9 cellular contexts compared by ENCODE assay signal in the genomic region with DNA sequence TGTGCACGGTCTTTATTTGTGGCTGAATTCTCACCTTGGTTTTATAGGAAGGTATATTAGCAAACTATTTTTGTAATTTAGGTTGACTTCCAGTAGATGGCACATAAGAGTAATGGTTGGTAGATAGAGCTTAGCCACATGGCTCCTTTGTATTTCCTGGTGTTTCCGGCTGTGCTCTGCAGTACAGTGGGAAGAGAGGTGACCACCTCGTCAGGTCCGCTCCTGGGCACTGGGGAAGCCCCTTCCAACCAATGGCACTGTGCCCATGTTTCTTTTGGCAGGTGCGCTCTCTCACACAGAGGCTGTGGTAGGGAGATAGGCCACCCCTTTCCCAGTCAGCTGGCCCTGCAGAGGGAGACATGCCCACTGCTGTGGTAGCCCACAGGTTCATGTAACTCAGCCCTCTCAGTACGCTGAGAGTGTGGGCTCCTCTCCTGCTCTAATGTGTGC.
A peak's percentile ranks its signal among the peaks of the same experiment; 100 is the strongest.
DNase-seq lines count a peak whose midpoint lies in the region; ATAC-seq and TF ChIP-seq lines count a peak whose summit lies in the region.
"Had no signal": no experiment of that assay in that cellular context is flagged by ENCODE, and none has a peak within 500 bp of the region (broad histone marks: within the 10 kb centered on the region; RNA-seq: fewer than 3 reads in every experiment).

No MANE protein-coding gene starts in this region.

- H3K27me3 Mint-ChIP-seq in natural killer cell (ENCODE audit: low read depth in 2 of 2) (peaks cover 0 to 7% of the 10 kb centered on the region in 2 donors), type B pancreatic cell (peaks cover 8% of the 10 kb centered on the region)
- H3K27me3 Mint-ChIP-seq in natural killer cell treated with Interleukin-12 subunit alpha and Interleukin-12 subunit beta and Interleukin-15 and Interleukin-18, amount 100 ng/mL, for 72 hours, result no peaks in the 10 kb centered on the region
- no peaks in the 10 kb centered on the region for H3K27me3 Mint-ChIP-seq in effector memory CD8-positive, alpha-beta T cell

- peak in 1 of 3 donors; percentile 87 for ATAC-seq in natural killer cell
- no peak for ATAC-seq in natural killer cell treated with Interleukin-12 subunit alpha and Interleukin-12 subunit beta and Interleukin-15 and Interleukin-18, amount 100 ng/mL, for 72 hours
- peak; percentile 79 for ATAC-seq in effector memory CD8-positive, alpha-beta T cell (replicated peaks)
- ATAC-seq in GM21423 (IDR thresholded peaks at IDR 0.05; ENCODE audit: unreplicated experiment), result no peak
- ATAC-seq in GM19351 (IDR thresholded peaks at IDR 0.05; ENCODE audit: unreplicated experiment), result no peak
- ATAC-seq: Panc1 had no signal

- H3K4me3 ChIP-seq in NB4 (ENCODE audit: low read depth, low read length), result no peak overlapping the region

- peak overlapping the region in 1 of 2 donors; percentile 66 for H3K27ac Mint-ChIP-seq in natural killer cell
- H3K27ac Mint-ChIP-seq in natural killer cell treated with Interleukin-12 subunit alpha and Interleukin-12 subunit beta and Interleukin-15 and Interleukin-18, amount 100 ng/mL, for 72 hours, result no peak overlapping the region
- H3K27ac Mint-ChIP-seq in effector memory CD8-positive, alpha-beta T cell, result no peak overlapping the region
- H3K27ac Mint-ChIP-seq in type B pancreatic cell, result peak overlapping the region; percentile 63

- TF ChIP-seq CTCF in natural killer cell (IDR thresholded peaks at IDR 0.05) (peak; percentile 37), NB4 (IDR thresholded peaks at IDR 0.05; ENCODE audit: low read depth, low read length) (peak; percentile 10), type B pancreatic cell (conservative IDR thresholded peaks at IDR 0.05) (peak; percentile 61)

- intact Hi-C loops in natural killer cell (cut with micrococcal nuclease), result loop anchor here (1.0 to 10.0 kb wide), 2 partner anchors 65 to 119 kb away; no protein-coding TSS in a partner anchor

- no peak for TF ChIP-seq POLR2A in NB4 (IDR thresholded peaks at IDR 0.05; ENCODE audit: extremely low read depth, insufficient read length)

- H3K4me1 Mint-ChIP-seq in natural killer cell (peaks cover 3 to 16% of the 10 kb centered on the region in 2 donors), type B pancreatic cell (ENCODE audit: unreplicated experiment) (no peaks in the 10 kb centered on the region)
- H3K4me1 Mint-ChIP-seq in natural killer cell treated with Interleukin-12 subunit alpha and Interleukin-12 subunit beta and Interleukin-15 and Interleukin-18, amount 100 ng/mL, for 72 hours (ENCODE audit: low read depth in 2 of 2), result peaks cover 21 to 23% of the 10 kb centered on the region in 2 donors
- H3K4me1 Mint-ChIP-seq in effector memory CD8-positive, alpha-beta T cell (ENCODE audit: low read depth in 2 of 2), result peaks cover 2 to 4% of the 10 kb centered on the region in 2 donors

- DNase-seq in natural killer cell (no peak), NB4 (ENCODE audit: low read depth) (peak; percentile 49), type B pancreatic cell (ENCODE audit: extremely low spot score, unreplicated experiment) (no peak), NCI-H82 treated with DMSO at 0.1 percent for 48 hours (lab: John Stamatoyannopoulos, UW; ENCODE audit: unreplicated experiment) (no peak)
- DNase-seq in natural killer cell treated with Interleukin-12 subunit alpha and Interleukin-12 subunit beta and Interleukin-15 and Interleukin-18, amount 100 ng/mL, for 72 hours (ENCODE audit: low spot score), result no peak
- no peak for DNase-seq in effector memory CD8-positive, alpha-beta T cell

- H3K4me3 Mint-ChIP-seq in natural killer cell, result no peak overlapping the region
- H3K4me3 Mint-ChIP-seq in natural killer cell treated with Interleukin-12 subunit alpha and Interleukin-12 subunit beta and Interleukin-15 and Interleukin-18, amount 100 ng/mL, for 72 hours, result no peak overlapping the region
- no peak overlapping the region for H3K4me3 Mint-ChIP-seq in effector memory CD8-positive, alpha-beta T cell
- no peak overlapping the region for H3K4me3 Mint-ChIP-seq in type B pancreatic cell

- H3K36me3 Mint-ChIP-seq in natural killer cell (peaks cover 31% of the 10 kb centered on the region), type B pancreatic cell (no peaks in the 10 kb centered on the region)
- H3K36me3 Mint-ChIP-seq in natural killer cell treated with Interleukin-12 subunit alpha and Interleukin-12 subunit beta and Interleukin-15 and Interleukin-18, amount 100 ng/mL, for 72 hours, result peaks cover 39% of the 10 kb centered on the region
- H3K36me3 Mint-ChIP-seq in effector memory CD8-positive, alpha-beta T cell (ENCODE audit: insufficient read depth), result no peaks in the 10 kb centered on the region

- H3K9me3 Mint-ChIP-seq in natural killer cell (peaks cover 3% of the 10 kb centered on the region in 2 donors), type B pancreatic cell (peaks cover 11% of the 10 kb centered on the region)
- H3K9me3 Mint-ChIP-seq in natural killer cell treated with Interleukin-12 subunit alpha and Interleukin-12 subunit beta and Interleukin-15 and Interleukin-18, amount 100 ng/mL, for 72 hours, result peaks cover 5% of the 10 kb centered on the region
- H3K9me3 Mint-ChIP-seq in effector memory CD8-positive, alpha-beta T cell, result no peaks in the 10 kb centered on the region

Comparison
In these comparisons a context has a peak if more than half of its experiments do, and no peak if none do; other contexts are left out.
1. CTCF ChIP-seq: peak in every context shown above with its lines; median percentile 61 in type B pancreatic cell; 37 in natural killer cell; 10 in NB4.